ENCODE assay signal across 1 cellular context in the genomic region with DNA sequence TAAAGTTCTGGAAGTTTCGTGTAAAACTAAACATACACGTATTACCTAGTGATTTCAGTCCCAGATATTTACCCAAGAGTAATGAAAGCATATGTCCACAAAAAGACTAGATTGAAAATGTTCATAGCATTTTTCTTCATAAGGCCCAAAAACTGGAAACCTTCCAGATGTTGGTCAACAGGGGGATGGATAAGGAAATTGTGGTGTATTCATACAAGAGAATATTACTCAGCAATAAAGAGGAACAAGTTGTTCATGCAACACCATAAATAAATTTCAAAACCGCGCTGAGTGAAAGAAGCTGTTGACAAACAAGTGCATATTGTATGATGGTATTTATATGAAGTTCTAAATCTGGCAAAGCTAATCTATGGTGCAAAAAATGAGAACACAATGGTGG.
TF ChIP-seq lines count a peak whose summit lies in the region.

No MANE protein-coding gene starts in this region.

TF ChIP-seq in K562, 482 proteins besides CTCF, POLR2A, EP300 and RAD21 (continued from another document):
- TF ChIP-seq, protein P1, sequence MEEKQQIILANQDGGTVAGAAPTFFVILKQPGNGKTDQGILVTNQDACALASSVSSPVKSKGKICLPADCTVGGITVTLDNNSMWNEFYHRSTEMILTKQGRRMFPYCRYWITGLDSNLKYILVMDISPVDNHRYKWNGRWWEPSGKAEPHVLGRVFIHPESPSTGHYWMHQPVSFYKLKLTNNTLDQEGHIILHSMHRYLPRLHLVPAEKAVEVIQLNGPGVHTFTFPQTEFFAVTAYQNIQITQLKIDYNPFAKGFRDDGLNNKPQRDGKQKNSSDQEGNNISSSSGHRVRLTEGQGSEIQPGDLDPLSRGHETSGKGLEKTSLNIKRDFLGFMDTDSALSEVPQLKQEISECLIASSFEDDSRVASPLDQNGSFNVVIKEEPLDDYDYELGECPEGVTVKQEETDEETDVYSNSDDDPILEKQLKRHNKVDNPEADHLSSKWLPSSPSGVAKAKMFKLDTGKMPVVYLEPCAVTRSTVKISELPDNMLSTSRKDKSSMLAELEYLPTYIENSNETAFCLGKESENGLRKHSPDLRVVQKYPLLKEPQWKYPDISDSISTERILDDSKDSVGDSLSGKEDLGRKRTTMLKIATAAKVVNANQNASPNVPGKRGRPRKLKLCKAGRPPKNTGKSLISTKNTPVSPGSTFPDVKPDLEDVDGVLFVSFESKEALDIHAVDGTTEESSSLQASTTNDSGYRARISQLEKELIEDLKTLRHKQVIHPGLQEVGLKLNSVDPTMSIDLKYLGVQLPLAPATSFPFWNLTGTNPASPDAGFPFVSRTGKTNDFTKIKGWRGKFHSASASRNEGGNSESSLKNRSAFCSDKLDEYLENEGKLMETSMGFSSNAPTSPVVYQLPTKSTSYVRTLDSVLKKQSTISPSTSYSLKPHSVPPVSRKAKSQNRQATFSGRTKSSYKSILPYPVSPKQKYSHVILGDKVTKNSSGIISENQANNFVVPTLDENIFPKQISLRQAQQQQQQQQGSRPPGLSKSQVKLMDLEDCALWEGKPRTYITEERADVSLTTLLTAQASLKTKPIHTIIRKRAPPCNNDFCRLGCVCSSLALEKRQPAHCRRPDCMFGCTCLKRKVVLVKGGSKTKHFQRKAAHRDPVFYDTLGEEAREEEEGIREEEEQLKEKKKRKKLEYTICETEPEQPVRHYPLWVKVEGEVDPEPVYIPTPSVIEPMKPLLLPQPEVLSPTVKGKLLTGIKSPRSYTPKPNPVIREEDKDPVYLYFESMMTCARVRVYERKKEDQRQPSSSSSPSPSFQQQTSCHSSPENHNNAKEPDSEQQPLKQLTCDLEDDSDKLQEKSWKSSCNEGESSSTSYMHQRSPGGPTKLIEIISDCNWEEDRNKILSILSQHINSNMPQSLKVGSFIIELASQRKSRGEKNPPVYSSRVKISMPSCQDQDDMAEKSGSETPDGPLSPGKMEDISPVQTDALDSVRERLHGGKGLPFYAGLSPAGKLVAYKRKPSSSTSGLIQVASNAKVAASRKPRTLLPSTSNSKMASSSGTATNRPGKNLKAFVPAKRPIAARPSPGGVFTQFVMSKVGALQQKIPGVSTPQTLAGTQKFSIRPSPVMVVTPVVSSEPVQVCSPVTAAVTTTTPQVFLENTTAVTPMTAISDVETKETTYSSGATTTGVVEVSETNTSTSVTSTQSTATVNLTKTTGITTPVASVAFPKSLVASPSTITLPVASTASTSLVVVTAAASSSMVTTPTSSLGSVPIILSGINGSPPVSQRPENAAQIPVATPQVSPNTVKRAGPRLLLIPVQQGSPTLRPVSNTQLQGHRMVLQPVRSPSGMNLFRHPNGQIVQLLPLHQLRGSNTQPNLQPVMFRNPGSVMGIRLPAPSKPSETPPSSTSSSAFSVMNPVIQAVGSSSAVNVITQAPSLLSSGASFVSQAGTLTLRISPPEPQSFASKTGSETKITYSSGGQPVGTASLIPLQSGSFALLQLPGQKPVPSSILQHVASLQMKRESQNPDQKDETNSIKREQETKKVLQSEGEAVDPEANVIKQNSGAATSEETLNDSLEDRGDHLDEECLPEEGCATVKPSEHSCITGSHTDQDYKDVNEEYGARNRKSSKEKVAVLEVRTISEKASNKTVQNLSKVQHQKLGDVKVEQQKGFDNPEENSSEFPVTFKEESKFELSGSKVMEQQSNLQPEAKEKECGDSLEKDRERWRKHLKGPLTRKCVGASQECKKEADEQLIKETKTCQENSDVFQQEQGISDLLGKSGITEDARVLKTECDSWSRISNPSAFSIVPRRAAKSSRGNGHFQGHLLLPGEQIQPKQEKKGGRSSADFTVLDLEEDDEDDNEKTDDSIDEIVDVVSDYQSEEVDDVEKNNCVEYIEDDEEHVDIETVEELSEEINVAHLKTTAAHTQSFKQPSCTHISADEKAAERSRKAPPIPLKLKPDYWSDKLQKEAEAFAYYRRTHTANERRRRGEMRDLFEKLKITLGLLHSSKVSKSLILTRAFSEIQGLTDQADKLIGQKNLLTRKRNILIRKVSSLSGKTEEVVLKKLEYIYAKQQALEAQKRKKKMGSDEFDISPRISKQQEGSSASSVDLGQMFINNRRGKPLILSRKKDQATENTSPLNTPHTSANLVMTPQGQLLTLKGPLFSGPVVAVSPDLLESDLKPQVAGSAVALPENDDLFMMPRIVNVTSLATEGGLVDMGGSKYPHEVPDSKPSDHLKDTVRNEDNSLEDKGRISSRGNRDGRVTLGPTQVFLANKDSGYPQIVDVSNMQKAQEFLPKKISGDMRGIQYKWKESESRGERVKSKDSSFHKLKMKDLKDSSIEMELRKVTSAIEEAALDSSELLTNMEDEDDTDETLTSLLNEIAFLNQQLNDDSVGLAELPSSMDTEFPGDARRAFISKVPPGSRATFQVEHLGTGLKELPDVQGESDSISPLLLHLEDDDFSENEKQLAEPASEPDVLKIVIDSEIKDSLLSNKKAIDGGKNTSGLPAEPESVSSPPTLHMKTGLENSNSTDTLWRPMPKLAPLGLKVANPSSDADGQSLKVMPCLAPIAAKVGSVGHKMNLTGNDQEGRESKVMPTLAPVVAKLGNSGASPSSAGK (IDR thresholded peaks at IDR 0.05) = no peak
- TF ChIP-seq MXI1 (IDR thresholded peaks at IDR 0.05; ENCODE audit: low read depth, low read length) = no peak
- no peak for TF ChIP-seq RBBP5 (IDR thresholded peaks at IDR 0.05; ENCODE audit: borderline replicate concordance, insufficient read depth, low read length, poor library complexity, severe bottlenecking)
